Comparison of ENCODE assay signal across 8 cellular contexts in genomic region chr3:129162729-129163579, GRCh38. TPM values are rescaled to one million over a fixed set of nuclear protein-coding genes. Genes with fewer than 3 reads are reported as not detected.
DNase-seq lines count a peak whose midpoint lies in the region; ATAC-seq and TF ChIP-seq lines count a peak whose summit lies in the region.

No MANE protein-coding gene starts in this region.

- H3K27ac ChIP-seq in WERI-Rb-1 (peak overlapping the region; percentile 99), spleen (peak overlapping the region in 3 of 8 donors; percentile 28 to 95 (median 94))

- TF ChIP-seq CTCF in BE2C (IDR thresholded peaks at IDR 0.05; ENCODE audit: low read depth, low read length): peak; percentile 34
- peak; percentile 67 for TF ChIP-seq CTCF in WERI-Rb-1 (IDR thresholded peaks at IDR 0.05; ENCODE audit: low read depth, low read length)
- peak in 1 of 11 experiments; percentile 22 for TF ChIP-seq CTCF in spleen (IDR thresholded peaks at IDR 0.05 in 8 of 11, conservative IDR thresholded peaks at IDR 0.05 in 3 of 11)

- intact Hi-C loops in spleen (cut with DNase I; ENCODE audit: low total_unique reads): no loop called here

- ATAC-seq in GM21381 (IDR thresholded peaks at IDR 0.05; ENCODE audit: unreplicated experiment): no peak

- 75 to 85% (median 77%) methylated on average over 5 of the region's 5 CpGs for WGBS in spleen, 5 donors

- peaks cover 23% of the 10 kb centered on the region for H3K36me3 ChIP-seq in BE2C
- peaks cover 31% of the 10 kb centered on the region for H3K36me3 ChIP-seq in WERI-Rb-1
- peaks cover 0 to 47% (median 32%) of the 10 kb centered on the region in 6 donors for H3K36me3 ChIP-seq in spleen

- no peaks in the 10 kb centered on the region for H3K9me3 ChIP-seq in BE2C
- H3K9me3 ChIP-seq in WERI-Rb-1 (ENCODE audit: severe bottlenecking): no peaks in the 10 kb centered on the region
- H3K9me3 ChIP-seq in spleen: no peaks in the 10 kb centered on the region

- peaks cover 6% of the 10 kb centered on the region for H3K4me1 ChIP-seq in BE2C
- H3K4me1 ChIP-seq in spleen: peaks cover 14 to 45% (median 32%) of the 10 kb centered on the region in 6 donors

- no peaks in the 10 kb centered on the region for H3K27me3 ChIP-seq in BE2C
- no peaks in the 10 kb centered on the region for H3K27me3 ChIP-seq in WERI-Rb-1 (ENCODE audit: insufficient read depth, low read depth, severe bottlenecking)
- no peaks in the 10 kb centered on the region for H3K27me3 ChIP-seq in spleen (replicated peaks in 1 of 7)

- no peak for TF ChIP-seq POLR2A in spleen (IDR thresholded peaks at IDR 0.05)

- no peak overlapping the region for H3K4me3 ChIP-seq in BE2C (ENCODE audit: low read depth, low read length)
- peak overlapping the region; percentile 95 for H3K4me3 ChIP-seq in WERI-Rb-1 (ENCODE audit: low read depth, low read length)
- peak overlapping the region in 1 of 8 donors; percentile 98 for H3K4me3 ChIP-seq in spleen

- DNase-seq in BE2C (no peak), HCEC 1CT (peak; percentile 9), WERI-Rb-1 (peak; percentile 82), iPS-NIHi7 (ENCODE audit: extremely low spot score) (peak; percentile 27), NOMO-1 treated with DMSO at 0.1 percent for 48 hours (lab: John Stamatoyannopoulos, UW; ENCODE audit: unreplicated experiment) (no peak), spleen (no peak), NCI-H345 (lab: John Stamatoyannopoulos, UW) (no peak)

RNA-seq across cellular contexts. Expression of gene ISY1, which starts 2.1 kb away (rescaled TPM):
- polyA plus RNA-seq in BE2C (2012; ENCODE audit: insufficient read depth, insufficient read length, low read depth): 95.0 TPM
- 10 to 100 TPM; 21.4 to 33.8 (median 30.0) TPM for total RNA-seq in spleen
- 10 to 100 TPM; 22.2 to 29.8 (median 25.2) TPM for polyA plus RNA-seq in spleen

RNA-seq across cellular contexts. Expression of gene CNBP, which starts 20.7 kb away (rescaled TPM):
- polyA plus RNA-seq in BE2C (2012; ENCODE audit: insufficient read depth, insufficient read length, low read depth): 597 TPM
- total RNA-seq in spleen: 100 to 1,000 TPM; 252 to 420 (median 279) TPM
- 100 to 1,000 TPM; 301 to 360 (median 324) TPM for polyA plus RNA-seq in spleen

RNA-seq across cellular contexts. Expression of gene RAB43, which starts 41.4 kb away (rescaled TPM):
- 1.2 TPM for polyA plus RNA-seq in BE2C (2012; ENCODE audit: insufficient read depth, insufficient read length, low read depth)
- 10 to 100 TPM; 26.7 to 49.6 (median 31.9) TPM for total RNA-seq in spleen
- polyA plus RNA-seq in spleen: 10 to 100 TPM in 1 of 3 donors, 1 to 10 TPM in 2; 3.1 to 12.5 (median 3.2) TPM

Comparison
In these comparisons a context has a peak if more than half of its experiments do, and no peak if none do; other contexts are left out.
1. DNase-seq: peak in HCEC 1CT (single experiment), WERI-Rb-1 (single experiment) and iPS-NIHi7 (single experiment); none in BE2C (single experiment), NOMO-1 treated with DMSO at 0.1 percent for 48 hours (single experiment), spleen (single experiment) and NCI-H345 (single experiment).